In the genomic region with DNA sequence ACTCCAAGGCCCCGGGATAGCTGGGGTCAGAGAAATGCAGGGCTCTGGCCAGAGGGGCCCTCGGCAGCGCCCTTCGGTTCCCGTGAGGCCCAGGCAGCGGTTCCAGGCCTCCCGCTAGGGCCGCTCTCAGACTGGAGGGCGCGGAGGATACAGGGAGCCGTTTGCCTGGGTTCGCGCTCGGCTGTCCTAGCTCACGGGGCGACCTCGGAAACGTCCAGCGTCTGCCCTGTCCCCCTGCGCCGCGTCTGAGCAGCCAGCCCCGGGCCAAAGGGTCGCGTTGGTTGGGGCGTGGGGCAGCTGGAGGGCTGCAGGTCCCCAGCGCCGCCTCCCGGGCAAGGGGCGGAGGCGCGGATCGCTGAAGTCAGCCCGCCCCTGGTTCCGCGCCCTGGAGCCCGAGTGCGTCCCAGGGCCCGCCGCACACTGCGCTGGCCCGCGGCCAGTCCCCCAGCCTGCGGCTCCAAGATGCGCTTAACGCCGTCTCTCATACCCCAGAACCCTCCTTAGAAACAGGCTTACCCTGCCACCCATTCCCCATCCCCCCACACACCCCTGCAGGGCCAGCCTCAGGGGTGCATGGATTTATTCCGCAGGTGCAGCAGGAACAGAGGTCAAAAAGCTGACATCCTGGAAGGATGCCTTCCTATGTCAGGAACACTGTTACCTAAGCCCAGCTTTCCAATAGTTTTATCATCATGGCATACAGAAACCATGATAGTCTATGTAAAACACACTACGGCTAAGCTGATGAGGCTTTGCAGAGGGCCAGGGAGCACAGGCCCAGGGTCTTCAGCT, we compare ENCODE assay signal across 8 cellular contexts. TPM values are rescaled to one million over a fixed set of nuclear protein-coding genes. Genes with fewer than 3 reads are reported as not detected.
DNase-seq lines count a peak whose midpoint lies in the region; ATAC-seq and TF ChIP-seq lines count a peak whose summit lies in the region.
"Had no signal": no experiment of that assay in that cellular context is flagged by ENCODE, and none has a peak within 500 bp of the region (broad histone marks: within the 10 kb centered on the region; RNA-seq: fewer than 3 reads in every experiment).

No MANE protein-coding gene starts in this region.

- peak in 39 of 56 donors; percentile 10 to 53 (median 32) for TF ChIP-seq CTCF in dorsolateral prefrontal cortex (IDR thresholded peaks at IDR 0.05 in 54 of 56, conservative IDR thresholded peaks at IDR 0.05 in 2 of 56; ENCODE audit: low read depth in 1 of 56, partially characterized antibody in 56 of 56)
- TF ChIP-seq CTCF in suprapubic skin (IDR thresholded peaks at IDR 0.05): peak in 1 of 2 donors; percentile 51

- peak; percentile 83 for ATAC-seq in left colon
- ATAC-seq in GM18868 (IDR thresholded peaks at IDR 0.05; ENCODE audit: unreplicated experiment): no peak
- ATAC-seq in GM21723 (IDR thresholded peaks at IDR 0.05; ENCODE audit: unreplicated experiment): no peak

- H3K4me3 ChIP-seq in dorsolateral prefrontal cortex: peak overlapping the region; percentile 22 to 69 (median 53)
- H3K4me3 ChIP-seq in suprapubic skin: peak overlapping the region; percentile 45
- H3K4me3 ChIP-seq: SK-N-MC had no signal

- no peaks in the 10 kb centered on the region for H3K36me3 ChIP-seq in suprapubic skin

- peaks cover 12% of the 10 kb centered on the region for H3K4me1 ChIP-seq in suprapubic skin

- TF ChIP-seq POLR2A in suprapubic skin (IDR thresholded peaks at IDR 0.05): no peak

- peak; percentile 78 for DNase-seq in HuH-7 (ENCODE audit: low spot score)
- DNase-seq in dorsolateral prefrontal cortex: peak in 2 of 10 donors; percentile 20 to 62
- peak in 1 of 2 donors; percentile 44 for DNase-seq in left colon
- no peak for DNase-seq in suprapubic skin (ENCODE audit: low spot score in 2 of 2)
- DNase-seq in activated naive CD4-positive, alpha-beta T cell (lab: John Stamatoyannopoulos, UW): no peak

- H3K27me3 ChIP-seq in dorsolateral prefrontal cortex: peaks cover 0 to 11% (median 0%) of the 10 kb centered on the region in 45 donors
- H3K27me3 ChIP-seq in suprapubic skin: peaks cover 16% of the 10 kb centered on the region

- WGBS in suprapubic skin: 10% methylated on average over 14 of the region's 49 CpGs

- TF ChIP-seq EP300 in suprapubic skin (IDR thresholded peaks at IDR 0.05): no peak

- peak overlapping the region in 1 of 59 donors; percentile 19 for H3K27ac ChIP-seq in dorsolateral prefrontal cortex
- H3K27ac ChIP-seq in suprapubic skin: no peak overlapping the region
- H3K27ac ChIP-seq: SK-N-MC had no signal

- H3K9me3 ChIP-seq in suprapubic skin: no peaks in the 10 kb centered on the region

- intact Hi-C loops in dorsolateral prefrontal cortex (cut with DNase I): no loop called here
- intact Hi-C loops in left colon (cut with DNase I, micrococcal nuclease): no loop called here

RNA-seq across cellular contexts. Expression of a gene that starts 22.1 kb away (rescaled TPM):
- total RNA-seq in dorsolateral prefrontal cortex (1 to 10 TPM in 93 of 120 experiments, under 1 TPM in 23, not detected in 4; 0.35 to 4.5 (median 1.6) TPM), left colon (under 1 TPM; 0.15 to 0.20 TPM), suprapubic skin (under 1 TPM in 1 of 4 donors, not detected in 3; 0.34 TPM)

RNA-seq across cellular contexts. Expression of a gene that starts 36.1 kb away (rescaled TPM):
- total RNA-seq in dorsolateral prefrontal cortex: 10 to 100 TPM in 105 of 120 experiments, 1 to 10 TPM in 15; 3.8 to 94.4 (median 22.6) TPM
- total RNA-seq in left colon: 1 to 10 TPM in 1 of 2 donors, under 1 TPM in 1; 0.31 to 4.3 TPM
- total RNA-seq in suprapubic skin: 1 to 10 TPM in 1 of 4 donors, under 1 TPM in 2, not detected in 1; 0.44 to 3.2 (median 0.98) TPM
